ENCODE assay signal across 9 cellular contexts in genomic region chr14:71812693-71813092, GRCh38.
"Had no signal": no experiment of that assay in that cellular context is flagged by ENCODE, and none has a peak within 500 bp of the region (broad histone marks: within the 10 kb centered on the region; RNA-seq: fewer than 3 reads in every experiment).

No MANE protein-coding gene starts in this region.

- H3K4me2 ChIP-seq: GM23338, KMS-11 had no signal

- H3K9me3 ChIP-seq: HAP-1 had no signal

- H3K36me3 ChIP-seq: HAP-1 had no signal

- ATAC-seq: GM23338, HCT116 had no signal

- H3K4me1 ChIP-seq: HAP-1 had no signal

- DNase-seq: H7, HFFc6, Karpas-422, KBM-7 had no signal

- H3K27ac ChIP-seq: HL-60, KMS-11 had no signal

- H3K9ac ChIP-seq: KMS-11 had no signal

- H3K4me3 ChIP-seq: GM23338, HAP-1 had no signal

- H2AFZ ChIP-seq: GM23338 had no signal
